ENCODE assay signal across 8 cellular contexts in genomic region chr12:20601668-20602280, GRCh38.
DNase-seq lines count a peak whose midpoint lies in the region; ATAC-seq and TF ChIP-seq lines count a peak whose summit lies in the region.

No MANE protein-coding gene starts in this region.

- in situ Hi-C loops in SK-MEL-5 (cut with HindIII; ENCODE audit: low pct_unique_long_range_greater_than_20kb, low sequenced_read_pairs) = no loop called here

- H3K4me1 ChIP-seq in sigmoid colon (peaks cover 0 to 44% (median 18%) of the 10 kb centered on the region in 4 donors), mucosa of descending colon (ENCODE audit: low read depth) (no peaks in the 10 kb centered on the region)

- DNase-seq in HS-27A (ENCODE audit: low read depth) = peak; percentile 29
- peak; percentile 79 for DNase-seq in SK-MEL-5 (ENCODE audit: low read depth, low spot score)
- DNase-seq in globus pallidus (ENCODE audit: low spot score) = peak; percentile 70
- no peak for DNase-seq in sigmoid colon
- no peak for DNase-seq in cortex of kidney (lab: John Stamatoyannopoulos, UW)
- DNase-seq in mucosa of descending colon = no peak

- H3K36me3 ChIP-seq in sigmoid colon (no peaks in the 10 kb centered on the region), mucosa of descending colon (ENCODE audit: low read depth) (no peaks in the 10 kb centered on the region)

- peak; percentile 83 for TF ChIP-seq CTCF in 22Rv1 (IDR thresholded peaks at IDR 0.05)
- TF ChIP-seq CTCF in sigmoid colon (IDR thresholded peaks at IDR 0.05) = peak; percentile 20 to 57 (median 38)
- TF ChIP-seq CTCF in mucosa of descending colon (IDR thresholded peaks at IDR 0.05) = no peak

- ATAC-seq in GM21447 (IDR thresholded peaks at IDR 0.05; ENCODE audit: unreplicated experiment) = no peak
- no peak for ATAC-seq in mucosa of descending colon

- no peak for TF ChIP-seq EP300 in sigmoid colon (IDR thresholded peaks at IDR 0.05)

- no peaks in the 10 kb centered on the region for H3K27me3 ChIP-seq in sigmoid colon

- H3K27ac ChIP-seq in 22Rv1 = no peak overlapping the region
- peak overlapping the region; percentile 42 to 80 (median 69) for H3K27ac ChIP-seq in sigmoid colon

- H3K4me3 ChIP-seq in sigmoid colon (peak overlapping the region in 2 of 4 donors; percentile 1 to 5), mucosa of descending colon (no peak overlapping the region)

- H3K9me3 ChIP-seq in sigmoid colon (no peaks in the 10 kb centered on the region), mucosa of descending colon (no peaks in the 10 kb centered on the region)

- intact Hi-C loops in sigmoid colon (cut with DNase I) = loop anchor here (2.0 to 10.0 kb wide), 5 partner anchors 137 to 859 kb away; partner anchors contain the start of gene PDE3A
- intact Hi-C loops in mucosa of descending colon (cut with DNase I, micrococcal nuclease) = loop anchor here in 1 of 2 donors (5.0 kb wide), 1 partner anchor 139 kb away; no protein-coding TSS in a partner anchor

- WGBS in sigmoid colon, 2 donors = 52 to 60% methylated on average over 2 of the region's 2 CpGs

- TF ChIP-seq POLR2A in sigmoid colon (IDR thresholded peaks at IDR 0.05) = no peak

Comparison
In these comparisons a context has a peak if more than half of its experiments do, and no peak if none do; other contexts are left out.
1. DNase-seq: peak in HS-27A (single experiment), SK-MEL-5 (single experiment) and globus pallidus (single experiment); none in sigmoid colon (single experiment), cortex of kidney (single experiment) and mucosa of descending colon (0 of 3).